In genomic region chr11:65854161-65854592, GRCh38 we compare ENCODE assay signal across 14 cellular contexts. TPM values are rescaled to one million over a fixed set of nuclear protein-coding genes. Genes with fewer than 3 reads are reported as not detected.
DNase-seq lines count a peak whose midpoint lies in the region; ATAC-seq, FAIRE-seq and TF ChIP-seq lines count a peak whose summit lies in the region.
"Had no signal": no experiment of that assay in that cellular context is flagged by ENCODE, and none has a peak within 500 bp of the region (broad histone marks: within the 10 kb centered on the region; RNA-seq: fewer than 3 reads in every experiment).

No MANE protein-coding gene starts in this region.

- in situ Hi-C loops in GM13977 (cut with MboI; ENCODE audit: low pct_unique_long_range_greater_than_20kb, low sequenced_read_pairs, unreplicated experiment): no loop called here

- FAIRE-seq in small intestine (lab: Jason Lieb, UNC): no peak
- FAIRE-seq: G401.6, H54 had no signal

- H4K20me1 ChIP-seq in SK-N-SH (ENCODE audit: insufficient read depth) (peaks cover 56% of the 10 kb centered on the region), fibroblast of lung (ENCODE audit: control insufficient read depth, extremely low read depth, insufficient read depth, low read length) (peaks cover 8% of the 10 kb centered on the region)

- H3F3A ChIP-seq in SK-N-SH (replicated peaks; ENCODE audit: insufficient read depth): peaks cover 72% of the 10 kb centered on the region

- H3K4me3 Mint-ChIP-seq in T-helper 17 cell: peak overlapping the region; percentile 70

- H2AFZ ChIP-seq in SK-N-SH (ENCODE audit: low read depth): no peak overlapping the region
- H2AFZ ChIP-seq in fibroblast of lung (ENCODE audit: low read length): no peak overlapping the region

- no peak for ATAC-seq in SK-N-SH treated with all-trans-retinoic acid at 6 μM for 48 hours
- ATAC-seq in T-helper 17 cell: no peak
- ATAC-seq: heart right ventricle had no signal

- H3K9me3 ChIP-seq in SK-N-SH (no peaks in the 10 kb centered on the region), T-helper 17 cell (ENCODE audit: control insufficient read depth, low read length, poor library complexity, severe bottlenecking) (no peaks in the 10 kb centered on the region), fibroblast of lung (ENCODE audit: control insufficient read depth, insufficient read depth, low read depth, low read length) (no peaks in the 10 kb centered on the region), small intestine (ENCODE audit: control insufficient read depth, low read depth) (no peaks in the 10 kb centered on the region)

- TF ChIP-seq CTCF in SK-N-SH (IDR thresholded peaks at IDR 0.05) (no peak), fibroblast of lung (conservative IDR thresholded peaks at IDR 0.05 in 1 of 2, IDR thresholded peaks at IDR 0.05 in 1 of 2; ENCODE audit: low read depth in 1 of 2, low read length in 2 of 2) (no peak), GM13977 (IDR thresholded peaks at IDR 0.05; ENCODE audit: extremely low read depth, insufficient read depth, missing control alignments) (no peak)

- no peaks in the 10 kb centered on the region for H3K27me3 Mint-ChIP-seq in T-helper 17 cell

- no peak overlapping the region for H3K27ac Mint-ChIP-seq in T-helper 17 cell

- no peak overlapping the region for H3K4me3 ChIP-seq in SK-N-SH (ENCODE audit: low read depth in 2 of 2, low read length in 1 of 2)
- no peak overlapping the region for H3K4me3 ChIP-seq in fibroblast of lung (replicated peaks in 1 of 4; ENCODE audit: control extremely low read depth in 1 of 4, insufficient read depth in 1 of 4, low read depth in 3 of 4, low read length in 4 of 4)
- no peak overlapping the region for H3K4me3 ChIP-seq in small intestine (ENCODE audit: low read depth in 1 of 2, low read length in 2 of 2)
- H3K4me3 ChIP-seq: heart right ventricle had no signal

- no peak overlapping the region for H3K27ac ChIP-seq in SK-N-SH (ENCODE audit: low read depth in 2 of 2, low read length in 1 of 2)
- H3K27ac ChIP-seq in fibroblast of lung (ENCODE audit: insufficient read depth, low read length): peak overlapping the region; percentile 32
- peak overlapping the region; percentile 97 to 98 for H3K27ac ChIP-seq in small intestine (ENCODE audit: low read depth in 1 of 2, low read length in 1 of 2)
- H3K27ac ChIP-seq: heart right ventricle had no signal

- no peaks in the 10 kb centered on the region for H3K9me2 ChIP-seq in SK-N-SH

- TF ChIP-seq EP300 in SK-N-SH (IDR thresholded peaks at IDR 0.05; ENCODE audit: borderline replicate concordance in 1 of 2, low read depth in 1 of 2, low read length in 1 of 2): no peak

- H3K79me2 ChIP-seq in SK-N-SH (ENCODE audit: insufficient read depth): peaks cover 45% of the 10 kb centered on the region
- H3K79me2 ChIP-seq in fibroblast of lung (ENCODE audit: control insufficient read depth, insufficient read depth, low read length): peaks cover 49% of the 10 kb centered on the region

- peaks cover 36% of the 10 kb centered on the region for H3K4me1 Mint-ChIP-seq in T-helper 17 cell

- peaks cover 0 to 20% of the 10 kb centered on the region in 2 experiments; a peak in 2 of 4 replicates for H3K4me1 ChIP-seq in SK-N-SH (ENCODE audit: control insufficient read depth in 1 of 2, insufficient read depth in 2 of 2, low read depth in 1 of 2, low read length in 1 of 2)
- peaks cover 19% of the 10 kb centered on the region for H3K4me1 ChIP-seq in fibroblast of lung (ENCODE audit: control insufficient read depth, extremely low read depth, insufficient read depth, low read length)
- peaks cover 0 to 9% of the 10 kb centered on the region in 2 donors for H3K4me1 ChIP-seq in small intestine (ENCODE audit: control insufficient read depth in 2 of 2, insufficient read depth in 1 of 2, low read depth in 1 of 2, low read length in 1 of 2)

- DNase-seq in SK-N-SH: peak; percentile 10
- no peak for DNase-seq in T-helper 17 cell
- no peak for DNase-seq in fibroblast of lung (ENCODE audit: low read depth in 2 of 2)
- peak; percentile 99 for DNase-seq in small intestine
- DNase-seq in NCI-H526 (lab: John Stamatoyannopoulos, UW): no peak
- DNase-seq in A172 (ENCODE audit: low spot score): no peak
- DNase-seq in GM13977 (ENCODE audit: low spot score): no peak
- DNase-seq: 8988T; activated CD8-positive, alpha-beta memory T cell treated with anti-CD3 and anti-CD28 coated beads, Interleukin-2, amount 50 U/mL, for 4 hours; heart right ventricle; NCI-H524 treated with DMSO at 0.1 percent for 48 hours had no signal

- CTCF ChIA-PET in SK-N-SH (lab: Yijun Ruan, JAX): interaction anchor here (0.6 to 3.0 kb wide), 4 partner anchors 30 to 685 kb away, joined by 3 to 12 read pairs (median 5); partner anchors contain the start of genes FIBP and KAT5

- no peak overlapping the region; the same call in 1 of the 2 replicates for H3K4me2 ChIP-seq in SK-N-SH
- H3K4me2 ChIP-seq in fibroblast of lung (ENCODE audit: extremely low read depth, insufficient read depth, low read length): peak overlapping the region; percentile 25

- POLR2A ChIA-PET in SK-N-SH (lab: Yijun Ruan, JAX): interaction anchor here (1.0 kb wide), 1 partner anchor 11 kb away, joined by 3 read pairs; no protein-coding TSS in a partner anchor

- H3K36me3 Mint-ChIP-seq in T-helper 17 cell (ENCODE audit: low read depth): peaks cover 3% of the 10 kb centered on the region

- no peak overlapping the region for H3K9ac ChIP-seq in SK-N-SH
- no peak overlapping the region for H3K9ac ChIP-seq in fibroblast of lung (ENCODE audit: insufficient read depth, low read length)

- H3K36me3 ChIP-seq in SK-N-SH (replicated peaks in 1 of 2; ENCODE audit: control insufficient read depth in 1 of 2, insufficient read depth in 2 of 2, low read length in 1 of 2): peaks cover 44 to 55% of the 10 kb centered on the region in 2 experiments
- H3K36me3 ChIP-seq in fibroblast of lung (ENCODE audit: control insufficient read depth, insufficient read depth, low read length): peaks cover 52% of the 10 kb centered on the region
- peaks cover 11 to 28% of the 10 kb centered on the region in 2 donors for H3K36me3 ChIP-seq in small intestine (ENCODE audit: control insufficient read depth in 2 of 2, insufficient read depth in 2 of 2, low read length in 2 of 2)

- no peak for TF ChIP-seq RAD21 in SK-N-SH (IDR thresholded peaks at IDR 0.05; ENCODE audit: low read length)

- WGBS in SK-N-SH (ENCODE audit: low lambda C conversion rate): 95% methylated on average over 4 of the region's 4 CpGs
- WGBS in small intestine, 3 donors: 25 to 72% (median 45%) methylated on average over 4 of the region's 4 CpGs

- H3K27me3 ChIP-seq in SK-N-SH (ENCODE audit: insufficient read depth) (no peaks in the 10 kb centered on the region), fibroblast of lung (ENCODE audit: control insufficient read depth, insufficient read depth, low read length) (no peaks in the 10 kb centered on the region), small intestine (ENCODE audit: control insufficient read depth in 2 of 2, insufficient read depth in 2 of 2, low read length in 2 of 2) (no peaks in the 10 kb centered on the region)
- H3K27me3 ChIP-seq: heart right ventricle had no signal

RNA-seq across cellular contexts. Expression of gene CFL1, which starts 3.8 kb away (rescaled TPM):
- polyA plus RNA-seq in SK-N-SH (2012; rRNA removed): 2,761 and 4,252 TPM in 2 replicates
- polyA plus RNA-seq in SK-N-SH (2012; cell fraction: cytosol; rRNA removed): 2,515 and 2,544 TPM in 2 replicates
- polyA plus RNA-seq in SK-N-SH (2012; cell fraction: nucleus; rRNA removed): 1,901 and 2,978 TPM in 2 replicates
- total RNA-seq in T-helper 17 cell: 100 to 1,000 TPM; 642 to 738 TPM
- total RNA-seq in fibroblast of lung: 486 and 680 TPM in 2 replicates
- polyA plus RNA-seq in fibroblast of lung: 1,603 and 2,451 TPM in 2 replicates
- 1,587 and 2,309 TPM in 2 replicates for polyA plus RNA-seq in fibroblast of lung (2012)
- polyA minus RNA-seq in fibroblast of lung (ENCODE audit: low replicate concordance): 2,086 and 2,396 TPM in 2 replicates
- polyA plus RNA-seq in small intestine: 1,000 to 10,000 TPM; 1,228 to 2,084 (median 1,997) TPM
- total RNA-seq in A172 (2014; rRNA removed; shearing (Covaris generic)): 1,263 and 1,396 TPM in 2 replicates

RNA-seq across cellular contexts. Expression of gene MUS81, which starts 6.1 kb away (rescaled TPM):
- polyA plus RNA-seq in SK-N-SH (2012; rRNA removed) (39.7 and 58.2 TPM in 2 replicates), fibroblast of lung (18.7 and 23.6 TPM in 2 replicates), small intestine (100 to 1,000 TPM in 1 of 3 donors, 10 to 100 TPM in 2; 62.2 to 118 (median 85.4) TPM)
- polyA plus RNA-seq in SK-N-SH (2012; cell fraction: cytosol; rRNA removed): 20.4 and 26.8 TPM in 2 replicates
- polyA plus RNA-seq in SK-N-SH (2012; cell fraction: nucleus; rRNA removed): 309 and 491 TPM in 2 replicates
- total RNA-seq in T-helper 17 cell (10 to 100 TPM; 44.9 to 55.0 TPM), fibroblast of lung (38.8 and 56.8 TPM in 2 replicates)
- polyA plus RNA-seq in fibroblast of lung (2012): 38.4 and 38.7 TPM in 2 replicates
- polyA minus RNA-seq in fibroblast of lung (ENCODE audit: low replicate concordance): 35.5 and 62.4 TPM in 2 replicates
- total RNA-seq in A172 (2014; rRNA removed; shearing (Covaris generic)): 27.1 and 35.3 TPM in 2 replicates

RNA-seq across cellular contexts. Expression of gene EFEMP2, which starts 18.4 kb away (rescaled TPM):
- polyA plus RNA-seq in SK-N-SH (2012; rRNA removed): 194 and 203 TPM in 2 replicates
- 81.0 and 118 TPM in 2 replicates for polyA plus RNA-seq in SK-N-SH (2012; cell fraction: cytosol; rRNA removed)
- 444 and 585 TPM in 2 replicates for polyA plus RNA-seq in SK-N-SH (2012; cell fraction: nucleus; rRNA removed)
- 1 to 10 TPM; 5.1 to 8.0 TPM for total RNA-seq in T-helper 17 cell
- total RNA-seq in fibroblast of lung: 48.0 and 74.0 TPM in 2 replicates
- polyA plus RNA-seq in fibroblast of lung: 156 and 161 TPM in 2 replicates
- 183 and 220 TPM in 2 replicates for polyA plus RNA-seq in fibroblast of lung (2012)
- 196 and 270 TPM in 2 replicates for polyA minus RNA-seq in fibroblast of lung (ENCODE audit: low replicate concordance)
- 10 to 100 TPM in 1 of 3 donors, 1 to 10 TPM in 2; 4.7 to 14.7 (median 9.5) TPM for polyA plus RNA-seq in small intestine
- total RNA-seq in A172 (2014; rRNA removed; shearing (Covaris generic)): 48.5 and 56.8 TPM in 2 replicates

RNA-seq across cellular contexts. Expression of gene SNX32, which starts 20.4 kb away (rescaled TPM):
- 0.81 and 1.0 TPM in 2 replicates for polyA plus RNA-seq in SK-N-SH (2012; rRNA removed)
- polyA plus RNA-seq in SK-N-SH (2012; cell fraction: cytosol; rRNA removed): 0.39 and 0.58 TPM in 2 replicates
- 5.2 and 6.4 TPM in 2 replicates for polyA plus RNA-seq in SK-N-SH (2012; cell fraction: nucleus; rRNA removed)
- total RNA-seq in T-helper 17 cell: under 1 TPM; 0.27 to 0.34 TPM
- 2.3 and 3.1 TPM in 2 replicates for total RNA-seq in fibroblast of lung
- 0.33 and 0.66 TPM in 2 replicates for polyA plus RNA-seq in fibroblast of lung
- 0.36 and 1.2 TPM in 2 replicates for polyA plus RNA-seq in fibroblast of lung (2012)
- 1.5 TPM in 1 of 2 replicates, not detected in the other for polyA minus RNA-seq in fibroblast of lung (ENCODE audit: low replicate concordance)
- 1 to 10 TPM in 2 of 3 donors, under 1 TPM in 1; 0.54 to 2.1 (median 1.6) TPM for polyA plus RNA-seq in small intestine
- total RNA-seq in A172 (2014; rRNA removed; shearing (Covaris generic)): not detected in 2 replicates

RNA-seq across cellular contexts. Expression of gene CTSW, which starts 25.5 kb away (rescaled TPM):
- polyA plus RNA-seq in SK-N-SH (2012; rRNA removed) (0.49 and 0.68 TPM in 2 replicates), fibroblast of lung (0.10 TPM in 1 of 2 replicates, not detected in the other), small intestine (1 to 10 TPM in 1 of 3 donors, under 1 TPM in 2; 0.43 to 3.5 (median 0.67) TPM)
- polyA plus RNA-seq in SK-N-SH (2012; cell fraction: cytosol; rRNA removed): 0.22 and 0.29 TPM in 2 replicates
- polyA plus RNA-seq in SK-N-SH (2012; cell fraction: nucleus; rRNA removed): 0.59 and 0.62 TPM in 2 replicates
- total RNA-seq in T-helper 17 cell (10 to 100 TPM; 19.7 to 52.7 TPM), fibroblast of lung (not detected in 2 replicates)
- polyA plus RNA-seq in fibroblast of lung (2012): 0.09 TPM in 1 of 2 replicates, not detected in the other
- polyA minus RNA-seq in fibroblast of lung (ENCODE audit: low replicate concordance): 0.30 TPM in 1 of 2 replicates, not detected in the other
- total RNA-seq in A172 (2014; rRNA removed; shearing (Covaris generic)): 0.79 and 1.8 TPM in 2 replicates

Comparison
In these comparisons a context has a peak if more than half of its experiments do, and no peak if none do; other contexts are left out.
1. DNase-seq: peak in SK-N-SH (single experiment) and small intestine (single experiment); none in T-helper 17 cell (0 of 3), fibroblast of lung (0 of 2), NCI-H526 (0 of 2), A172 (single experiment) and GM13977 (single experiment).
2. H3K27ac ChIP-seq: peak in fibroblast of lung (single experiment) and small intestine (2 of 2); none in SK-N-SH (0 of 2).